Comparison of ENCODE assay signal across 17 cellular contexts in the genomic region with DNA sequence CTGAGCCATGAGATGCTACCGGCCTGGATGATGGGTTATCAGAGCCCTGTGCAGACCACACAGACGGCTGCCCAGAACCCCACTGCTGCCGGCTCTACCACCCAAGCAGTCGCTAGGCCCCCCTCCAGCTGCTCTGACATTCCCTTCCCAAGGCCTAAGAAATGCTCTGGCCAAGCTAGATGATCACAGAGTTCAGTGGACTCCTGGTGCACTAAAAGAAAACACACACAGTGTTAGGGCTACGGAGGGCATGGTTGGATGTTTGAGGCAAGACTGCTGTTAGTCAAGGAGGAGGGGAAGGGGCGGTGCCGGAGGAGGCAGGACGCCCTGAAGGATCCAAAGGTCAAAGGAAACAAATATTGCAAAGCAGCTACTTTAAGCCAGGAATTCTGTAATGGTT.
DNase-seq lines count a peak whose midpoint lies in the region; ATAC-seq, FAIRE-seq and TF ChIP-seq lines count a peak whose summit lies in the region.
"Had no signal": no experiment of that assay in that cellular context is flagged by ENCODE, and none has a peak within 500 bp of the region (broad histone marks: within the 10 kb centered on the region; RNA-seq: fewer than 3 reads in every experiment).

No MANE protein-coding gene starts in this region.

- H3K27ac ChIP-seq in GM23338 (ENCODE audit: low read depth): no peak overlapping the region
- H3K27ac ChIP-seq in HepG2 (ENCODE audit: extremely low read length, insufficient read depth, low read length): no peak overlapping the region
- no peak overlapping the region for H3K27ac ChIP-seq in spleen

- POLR2A ChIA-PET in WTC11 (lab: Charles Lee) (no interaction called here), HepG2 (lab: Yijun Ruan, JAX) (interaction anchor here (1.0 to 1.4 kb wide), 4 partner anchors 9 to 46 kb away, joined by 3 to 8 read pairs (median 5); no protein-coding TSS in a partner anchor)

- no peaks in the 10 kb centered on the region for H3F3A ChIP-seq in GM23338 (replicated peaks; ENCODE audit: low read depth)

- no peak overlapping the region for H3K4me3 ChIP-seq in GM23338
- H3K4me3 ChIP-seq in HepG2 (replicated peaks in 1 of 3; ENCODE audit: insufficient read depth in 1 of 3, low read depth in 2 of 3, low read length in 3 of 3): peak overlapping the region in 2 of 3 experiments; percentile 4 to 9; a peak in 1 of 6 replicates
- no peak overlapping the region for H3K4me3 ChIP-seq in spleen

- H3K27ac Mint-ChIP-seq in GM23338: no peak overlapping the region
- no peak overlapping the region for H3K27ac Mint-ChIP-seq in WTC11
- H3K27ac Mint-ChIP-seq in nephron progenitor cell: no peak overlapping the region
- H3K27ac Mint-ChIP-seq in glutamatergic neuron (ENCODE audit: unreplicated experiment): no peak overlapping the region

- TF ChIP-seq POLR2A in HepG2 (IDR thresholded peaks at IDR 0.05; ENCODE audit: insufficient read depth in 1 of 2, low read depth in 2 of 2, low read length in 2 of 2) (no peak), spleen (IDR thresholded peaks at IDR 0.05) (no peak)

- H3K27me3 Mint-ChIP-seq in GM23338 (ENCODE audit: insufficient read depth, low read depth, poor library complexity) (no peaks in the 10 kb centered on the region), WTC11 (ENCODE audit: low read depth) (no peaks in the 10 kb centered on the region), nephron progenitor cell (ENCODE audit: low read depth, poor library complexity) (no peaks in the 10 kb centered on the region), glutamatergic neuron (ENCODE audit: unreplicated experiment) (no peaks in the 10 kb centered on the region)

- FAIRE-seq in HepG2 (lab: Jason Lieb, UNC): peak; percentile 77
- FAIRE-seq: GM19239 had no signal

- H3K4me3 Mint-ChIP-seq in GM23338: no peak overlapping the region
- no peak overlapping the region for H3K4me3 Mint-ChIP-seq in WTC11
- H3K4me3 Mint-ChIP-seq in nephron progenitor cell: no peak overlapping the region
- H3K4me3 Mint-ChIP-seq in glutamatergic neuron (ENCODE audit: unreplicated experiment): no peak overlapping the region

- WGBS in HepG2 (ENCODE audit: low lambda C conversion rate): 3% methylated on average over 8 of the region's 8 CpGs
- 78 to 87% (median 86%) methylated on average over 8 of the region's 8 CpGs for WGBS in spleen, 5 donors

- intact Hi-C loops in HepG2 (cut with micrococcal nuclease; ENCODE audit: unreplicated experiment) (no loop called here), spleen (cut with DNase I; ENCODE audit: low total_unique reads) (no loop called here)

- H3K27me3 ChIP-seq in GM23338 (ENCODE audit: insufficient read depth) (no peaks in the 10 kb centered on the region), HepG2 (ENCODE audit: control insufficient read depth in 1 of 2, insufficient read depth in 2 of 2, low read length in 2 of 2) (peaks cover 0 to 4% of the 10 kb centered on the region in 2 experiments; a peak in 1 of 5 replicates), spleen (replicated peaks in 1 of 7) (no peaks in the 10 kb centered on the region)

- CTCF ChIA-PET in WTC11 (lab: Charles Lee) (interaction anchor here (0.6 to 1.0 kb wide), 2 partner anchors 175 to 226 kb away, joined by 3 read pairs; partner anchors contain the start of gene MYCN), HepG2 (lab: Yijun Ruan, JAX; ENCODE audit: low intra/inter-chr PET ratio, low total read pairs) (no interaction called here)

- H3K36me3 ChIP-seq in GM23338 (ENCODE audit: insufficient read depth) (no peaks in the 10 kb centered on the region), HepG2 (replicated peaks in 1 of 2; ENCODE audit: control insufficient read depth in 1 of 2, insufficient read depth in 2 of 2, low read length in 2 of 2) (no peaks in the 10 kb centered on the region), spleen (no peaks in the 10 kb centered on the region)

- peak overlapping the region; percentile 86 for H2AFZ ChIP-seq in GM23338
- no peak overlapping the region for H2AFZ ChIP-seq in HepG2 (ENCODE audit: low read length)

- TF ChIP-seq CTCF in GM23338 (conservative IDR thresholded peaks at IDR 0.05; ENCODE audit: low read depth in 2 of 2): no peak
- no peak for TF ChIP-seq CTCF in WTC11 (IDR thresholded peaks at IDR 0.05)
- no peak for TF ChIP-seq CTCF in HepG2 (CRISPR knock-in tag; IDR thresholded peaks at IDR 0.05)
- no peak for TF ChIP-seq CTCF in spleen (IDR thresholded peaks at IDR 0.05 in 8 of 11, conservative IDR thresholded peaks at IDR 0.05 in 3 of 11)
- no peak for TF ChIP-seq CTCF in nephron progenitor cell (IDR thresholded peaks at IDR 0.05)
- no peak for TF ChIP-seq CTCF in glutamatergic neuron (IDR thresholded peaks at IDR 0.05; ENCODE audit: partially characterized antibody, unreplicated experiment)

- peaks cover 9% of the 10 kb centered on the region; the same call in 1 of the 2 replicates for H3K4me1 ChIP-seq in GM23338 (ENCODE audit: insufficient read depth)
- peaks cover 24% of the 10 kb centered on the region for H3K4me1 ChIP-seq in HepG2 (ENCODE audit: insufficient read depth, low read length)
- no peaks in the 10 kb centered on the region for H3K4me1 ChIP-seq in spleen

- H3K9me3 ChIP-seq in HepG2 (ENCODE audit: low read length): no peaks in the 10 kb centered on the region
- H3K9me3 ChIP-seq in spleen: no peaks in the 10 kb centered on the region

- H3K36me3 Mint-ChIP-seq in GM23338 (ENCODE audit: low read depth) (no peaks in the 10 kb centered on the region), WTC11 (no peaks in the 10 kb centered on the region), nephron progenitor cell (ENCODE audit: low read depth) (no peaks in the 10 kb centered on the region), glutamatergic neuron (ENCODE audit: unreplicated experiment) (no peaks in the 10 kb centered on the region)

- TF ChIP-seq EP300 in HepG2 (IDR thresholded peaks at IDR 0.05; ENCODE audit: low read depth in 2 of 2, low read length in 2 of 2) (peak in 1 of 2 experiments; percentile 62; a peak in 1 of 4 replicates), HepG2 (CRISPR knock-in tag; IDR thresholded peaks at IDR 0.05; ENCODE audit: borderline replicate concordance) (no peak)

- no peak for DNase-seq in GM23338 (ENCODE audit: low spot score)
- no peak for DNase-seq in WTC11 (ENCODE audit: low spot score)
- DNase-seq in HepG2 (ENCODE audit: low spot score): peak; percentile 27
- peak; percentile 38 for DNase-seq in retina
- no peak for DNase-seq in spleen
- DNase-seq in nephron progenitor cell: no peak
- DNase-seq in glutamatergic neuron: no peak
- DNase-seq in hypothalamus (lab: John Stamatoyannopoulos, UW): no peak
- DNase-seq: ACHN, AML-193, DMS53, HCEC 1CT, KBM-7, NCI-H1436, NCI-H2081, SHP77 had no signal

- H3K79me2 ChIP-seq in GM23338 (replicated peaks; ENCODE audit: insufficient read depth) (no peaks in the 10 kb centered on the region), HepG2 (ENCODE audit: insufficient read depth, low read length) (no peaks in the 10 kb centered on the region)

- no peak overlapping the region for H3K9ac ChIP-seq in HepG2 (ENCODE audit: insufficient read depth, low read depth, low read length)

- H3K4me1 Mint-ChIP-seq in GM23338 (peaks cover 25% of the 10 kb centered on the region), WTC11 (peaks cover 39% of the 10 kb centered on the region), nephron progenitor cell (peaks cover 35% of the 10 kb centered on the region), glutamatergic neuron (ENCODE audit: low read depth, unreplicated experiment) (peaks cover 9% of the 10 kb centered on the region)

- peaks cover 7% of the 10 kb centered on the region; the same call in 1 of the 2 replicates for H3K9me2 ChIP-seq in GM23338 (ENCODE audit: insufficient read depth)

- H4K20me1 ChIP-seq in GM23338 (replicated peaks; ENCODE audit: insufficient read depth): no peaks in the 10 kb centered on the region
- no peaks in the 10 kb centered on the region for H4K20me1 ChIP-seq in HepG2 (ENCODE audit: insufficient read depth, low read length)

- H3K4me2 ChIP-seq in GM23338 (no peak overlapping the region), HepG2 (ENCODE audit: low read depth, low read length) (peak overlapping the region; percentile 61)

- TF ChIP-seq RAD21 in HepG2 (CRISPR knock-in tag; IDR thresholded peaks at IDR 0.05): no peak

- in situ Hi-C loops in HepG2 (cut with HindIII; ENCODE audit: extremely low pct_ligation_motif_present, low pct_unique_long_range_greater_than_20kb): no loop called here

- ATAC-seq in GM23338 (peak; percentile 26), WTC11 (peak; percentile 25), HepG2 (peak; percentile 86)

- no peaks in the 10 kb centered on the region; the same call in 2 of the 3 replicates for H3K9me3 Mint-ChIP-seq in GM23338
- no peaks in the 10 kb centered on the region for H3K9me3 Mint-ChIP-seq in WTC11
- H3K9me3 Mint-ChIP-seq in nephron progenitor cell: no peaks in the 10 kb centered on the region
- peaks cover 2% of the 10 kb centered on the region for H3K9me3 Mint-ChIP-seq in glutamatergic neuron (ENCODE audit: unreplicated experiment)

- no TSS peak for BruUV-seq in HepG2 (replicated peaks; lab: Mats Ljungman, UMichigan)

TF ChIP-seq in GM23338, 12 proteins besides CTCF, POLR2A, EP300 and RAD21:
- TF ChIP-seq JUNB (IDR thresholded peaks at IDR 0.05; ENCODE audit: unreplicated experiment) (no peak), ZNF114 (CRISPR knock-in tag; IDR thresholded peaks at IDR 0.05) (no peak), STAT1 (IDR thresholded peaks at IDR 0.05; ENCODE audit: unreplicated experiment) (no peak)

TF ChIP-seq in WTC11, 78 proteins besides CTCF, POLR2A, EP300 and RAD21 (continues in another document):
- TF ChIP-seq ZNF232 (CRISPR knock-in tag; IDR thresholded peaks at IDR 0.05) (no peak), MYBL2 (CRISPR knock-in tag; IDR thresholded peaks at IDR 0.05) (no peak), OVOL2 (CRISPR knock-in tag; IDR thresholded peaks at IDR 0.05; ENCODE audit: borderline replicate concordance) (no peak), ZNF219 (CRISPR knock-in tag; IDR thresholded peaks at IDR 0.05; ENCODE audit: borderline replicate concordance) (no peak), TEAD4 (CRISPR knock-in tag; IDR thresholded peaks at IDR 0.05) (no peak), NFE2L1 (CRISPR knock-in tag; IDR thresholded peaks at IDR 0.05) (no peak)

TF ChIP-seq in HepG2, 621 proteins besides CTCF, POLR2A, EP300 and RAD21 (continues in another document):
- TF ChIP-seq ZNF607 (CRISPR knock-in tag; IDR thresholded peaks at IDR 0.05; ENCODE audit: borderline replicate concordance): no peak
- TF ChIP-seq KLF13 (CRISPR knock-in tag; IDR thresholded peaks at IDR 0.05): peak; percentile 64; the same call in 1 of the 2 replicates
- TF ChIP-seq, protein P1, sequence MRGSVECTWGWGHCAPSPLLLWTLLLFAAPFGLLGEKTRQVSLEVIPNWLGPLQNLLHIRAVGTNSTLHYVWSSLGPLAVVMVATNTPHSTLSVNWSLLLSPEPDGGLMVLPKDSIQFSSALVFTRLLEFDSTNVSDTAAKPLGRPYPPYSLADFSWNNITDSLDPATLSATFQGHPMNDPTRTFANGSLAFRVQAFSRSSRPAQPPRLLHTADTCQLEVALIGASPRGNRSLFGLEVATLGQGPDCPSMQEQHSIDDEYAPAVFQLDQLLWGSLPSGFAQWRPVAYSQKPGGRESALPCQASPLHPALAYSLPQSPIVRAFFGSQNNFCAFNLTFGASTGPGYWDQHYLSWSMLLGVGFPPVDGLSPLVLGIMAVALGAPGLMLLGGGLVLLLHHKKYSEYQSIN (CRISPR knock-in tag; IDR thresholded peaks at IDR 0.05; ENCODE audit: borderline replicate concordance): no peak
- no peak for TF ChIP-seq ZNF724P (CRISPR knock-in tag; IDR thresholded peaks at IDR 0.05; ENCODE audit: borderline replicate concordance)

Comparison
In these comparisons a context has a peak if more than half of its experiments do, and no peak if none do; other contexts are left out.
1. ATAC-seq: peak in every context shown above with its lines; median percentile 86 in HepG2; 26 in GM23338; 25 in WTC11.
2. DNase-seq: peak in HepG2 (single experiment) and retina (single experiment); none in GM23338 (single experiment), WTC11 (single experiment), spleen (single experiment), nephron progenitor cell (single experiment), glutamatergic neuron (single experiment) and hypothalamus (0 of 51).
3. H3K4me3 ChIP-seq: peak in HepG2 (2 of 3); none in GM23338 (single experiment) and spleen (0 of 8).